In genomic region chr22:29163808-29164207, GRCh38 we compare ENCODE assay signal across 26 cellular contexts. TPM values are rescaled to one million over a fixed set of nuclear protein-coding genes. Genes with fewer than 3 reads are reported as not detected.
"Had no signal": no experiment of that assay in that cellular context is flagged by ENCODE, and none has a peak within 500 bp of the region (broad histone marks: within the 10 kb centered on the region; RNA-seq: fewer than 3 reads in every experiment).

No MANE protein-coding gene starts in this region.

- H3K36me3 Mint-ChIP-seq: naive thymus-derived CD4-positive, alpha-beta T cell; neural progenitor cell; type B pancreatic cell had no signal

- DNase-seq: effector CD4-positive, alpha-beta T cell; foreskin fibroblast; gastrocnemius medialis; mesendoderm; midbrain; naive thymus-derived CD4-positive, alpha-beta T cell; small intestine; stimulated activated CD4-positive, alpha-beta T cell treated with anti-CD3 and anti-CD28 coated beads, Interleukin-12 subunit alpha, Interleukin-12 subunit beta, amount 100 ng/mL, for 4 hours; stimulated activated CD4-positive, alpha-beta T cell treated with anti-CD3 and anti-CD28 coated beads, Interleukin-1b, Interleukin-23, amount 100 ng/mL, for 48 hours; stimulated activated CD4-positive, alpha-beta T cell treated with anti-CD3 and anti-CD28 coated beads, Interleukin-4, amount 100 ng/mL, for 1 hour; stimulated activated CD8-positive, alpha-beta memory T cell treated with anti-CD3 and anti-CD28 coated beads, Interleukin-4, amount 100 ng/mL, for 48 hours; stimulated activated naive CD4-positive, alpha-beta T cell; substantia nigra; testis had no signal

- H3K36me3 ChIP-seq: gastrocnemius medialis, left lung, neural progenitor cell, prostate gland, right atrium auricular region, tibial artery had no signal

- H3K4me3 Mint-ChIP-seq: naive thymus-derived CD4-positive, alpha-beta T cell; nephron; neural progenitor cell; type B pancreatic cell had no signal

- H3K27ac Mint-ChIP-seq: naive thymus-derived CD4-positive, alpha-beta T cell; nephron; neural progenitor cell; type B pancreatic cell had no signal

- H3K9me3 ChIP-seq: gastrocnemius medialis, left lung, prostate gland, right atrium auricular region, testis, tibial artery had no signal

- H3K9me3 Mint-ChIP-seq: nephron, type B pancreatic cell had no signal

- H3K27me3 ChIP-seq: dorsolateral prefrontal cortex, gastrocnemius medialis, left lung, neural progenitor cell, right atrium auricular region, testis had no signal

- H3K4me1 ChIP-seq: gastrocnemius medialis, neural progenitor cell, parathyroid adenoma, prostate gland, right atrium auricular region, testis, tibial artery had no signal

- ATAC-seq: esophagus mucosa; gastrocnemius medialis; left lung; naive thymus-derived CD4-positive, alpha-beta T cell had no signal

- H3K4me3 ChIP-seq: dorsolateral prefrontal cortex, gastrocnemius medialis, left lung, neural progenitor cell, prostate gland, right atrium auricular region, testis, tibial artery had no signal

- H3K27ac ChIP-seq: dorsolateral prefrontal cortex, epithelial cell of prostate, gastrocnemius medialis, left lung, neural progenitor cell, parathyroid adenoma, prostate gland, right atrium auricular region, testis, tibial artery had no signal

RNA-seq across cellular contexts. Expression of gene EMID1, which starts 41.9 kb away (rescaled TPM):
- polyA plus RNA-seq: keratinocyte; naive thymus-derived CD4-positive, alpha-beta T cell had no signal
